ENCODE assay signal across 1 cellular context in the genomic region with DNA sequence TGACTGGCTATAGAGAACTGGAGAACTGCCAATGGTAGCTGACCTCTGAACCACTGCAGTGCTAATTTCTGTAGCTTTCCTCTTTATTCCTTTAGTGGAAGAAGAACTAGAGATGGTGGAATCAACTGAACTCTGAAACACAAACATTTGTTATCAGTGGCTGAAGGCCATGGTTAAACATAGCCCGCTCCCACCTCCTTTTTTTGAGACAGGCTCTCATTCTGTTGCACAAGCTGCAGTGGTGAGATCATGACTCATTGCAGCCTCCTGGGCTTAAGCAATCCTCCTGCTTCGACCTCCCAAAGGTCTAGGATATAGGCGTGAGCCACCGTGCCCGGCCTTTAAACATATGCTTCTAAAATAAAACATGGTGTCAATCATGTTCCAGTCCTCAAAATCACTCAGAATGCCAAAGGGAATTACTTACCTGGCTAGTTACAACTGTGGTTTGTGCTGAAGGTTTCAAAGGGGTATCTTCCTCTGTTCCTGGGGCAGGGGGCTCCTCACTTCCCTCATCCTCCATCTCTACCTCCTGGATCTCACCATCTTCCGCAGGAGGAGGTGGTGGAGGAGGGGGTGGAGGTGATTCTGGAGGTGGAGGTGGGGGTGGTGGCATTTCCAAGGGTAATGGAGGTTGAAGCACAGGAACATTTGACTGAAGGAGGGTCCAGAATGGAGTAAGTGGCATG.
TF ChIP-seq lines count a peak whose summit lies in the region.

No MANE protein-coding gene starts in this region.

TF ChIP-seq in HepG2, 621 proteins besides CTCF, POLR2A, EP300 and RAD21 (continued from another document):
- TF ChIP-seq, protein P1, sequence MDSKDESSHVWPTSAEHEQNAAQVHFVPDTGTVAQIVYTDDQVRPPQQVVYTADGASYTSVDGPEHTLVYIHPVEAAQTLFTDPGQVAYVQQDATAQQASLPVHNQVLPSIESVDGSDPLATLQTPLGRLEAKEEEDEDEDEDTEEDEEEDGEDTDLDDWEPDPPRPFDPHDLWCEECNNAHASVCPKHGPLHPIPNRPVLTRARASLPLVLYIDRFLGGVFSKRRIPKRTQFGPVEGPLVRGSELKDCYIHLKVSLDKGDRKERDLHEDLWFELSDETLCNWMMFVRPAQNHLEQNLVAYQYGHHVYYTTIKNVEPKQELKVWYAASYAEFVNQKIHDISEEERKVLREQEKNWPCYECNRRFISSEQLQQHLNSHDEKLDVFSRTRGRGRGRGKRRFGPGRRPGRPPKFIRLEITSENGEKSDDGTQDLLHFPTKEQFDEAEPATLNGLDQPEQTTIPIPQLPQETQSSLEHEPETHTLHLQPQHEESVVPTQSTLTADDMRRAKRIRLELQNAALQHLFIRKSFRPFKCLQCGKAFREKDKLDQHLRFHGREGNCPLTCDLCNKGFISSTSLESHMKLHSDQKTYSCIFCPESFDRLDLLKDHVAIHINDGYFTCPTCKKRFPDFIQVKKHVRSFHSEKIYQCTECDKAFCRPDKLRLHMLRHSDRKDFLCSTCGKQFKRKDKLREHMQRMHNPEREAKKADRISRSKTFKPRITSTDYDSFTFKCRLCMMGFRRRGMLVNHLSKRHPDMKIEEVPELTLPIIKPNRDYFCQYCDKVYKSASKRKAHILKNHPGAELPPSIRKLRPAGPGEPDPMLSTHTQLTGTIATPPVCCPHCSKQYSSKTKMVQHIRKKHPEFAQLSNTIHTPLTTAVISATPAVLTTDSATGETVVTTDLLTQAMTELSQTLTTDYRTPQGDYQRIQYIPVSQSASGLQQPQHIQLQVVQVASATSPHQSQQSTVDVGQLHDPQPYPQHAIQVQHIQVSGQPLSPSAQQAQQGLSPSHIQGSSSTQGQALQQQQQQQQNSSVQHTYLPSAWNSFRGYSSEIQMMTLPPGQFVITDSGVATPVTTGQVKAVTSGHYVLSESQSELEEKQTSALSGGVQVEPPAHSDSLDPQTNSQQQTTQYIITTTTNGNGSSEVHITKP (CRISPR knock-in tag; IDR thresholded peaks at IDR 0.05; ENCODE audit: low read depth), result no peak
- peak; percentile 13; the same call in 1 of the 2 replicates for TF ChIP-seq ZBTB38 (CRISPR knock-in tag; IDR thresholded peaks at IDR 0.05)
- TF ChIP-seq, protein P2, sequence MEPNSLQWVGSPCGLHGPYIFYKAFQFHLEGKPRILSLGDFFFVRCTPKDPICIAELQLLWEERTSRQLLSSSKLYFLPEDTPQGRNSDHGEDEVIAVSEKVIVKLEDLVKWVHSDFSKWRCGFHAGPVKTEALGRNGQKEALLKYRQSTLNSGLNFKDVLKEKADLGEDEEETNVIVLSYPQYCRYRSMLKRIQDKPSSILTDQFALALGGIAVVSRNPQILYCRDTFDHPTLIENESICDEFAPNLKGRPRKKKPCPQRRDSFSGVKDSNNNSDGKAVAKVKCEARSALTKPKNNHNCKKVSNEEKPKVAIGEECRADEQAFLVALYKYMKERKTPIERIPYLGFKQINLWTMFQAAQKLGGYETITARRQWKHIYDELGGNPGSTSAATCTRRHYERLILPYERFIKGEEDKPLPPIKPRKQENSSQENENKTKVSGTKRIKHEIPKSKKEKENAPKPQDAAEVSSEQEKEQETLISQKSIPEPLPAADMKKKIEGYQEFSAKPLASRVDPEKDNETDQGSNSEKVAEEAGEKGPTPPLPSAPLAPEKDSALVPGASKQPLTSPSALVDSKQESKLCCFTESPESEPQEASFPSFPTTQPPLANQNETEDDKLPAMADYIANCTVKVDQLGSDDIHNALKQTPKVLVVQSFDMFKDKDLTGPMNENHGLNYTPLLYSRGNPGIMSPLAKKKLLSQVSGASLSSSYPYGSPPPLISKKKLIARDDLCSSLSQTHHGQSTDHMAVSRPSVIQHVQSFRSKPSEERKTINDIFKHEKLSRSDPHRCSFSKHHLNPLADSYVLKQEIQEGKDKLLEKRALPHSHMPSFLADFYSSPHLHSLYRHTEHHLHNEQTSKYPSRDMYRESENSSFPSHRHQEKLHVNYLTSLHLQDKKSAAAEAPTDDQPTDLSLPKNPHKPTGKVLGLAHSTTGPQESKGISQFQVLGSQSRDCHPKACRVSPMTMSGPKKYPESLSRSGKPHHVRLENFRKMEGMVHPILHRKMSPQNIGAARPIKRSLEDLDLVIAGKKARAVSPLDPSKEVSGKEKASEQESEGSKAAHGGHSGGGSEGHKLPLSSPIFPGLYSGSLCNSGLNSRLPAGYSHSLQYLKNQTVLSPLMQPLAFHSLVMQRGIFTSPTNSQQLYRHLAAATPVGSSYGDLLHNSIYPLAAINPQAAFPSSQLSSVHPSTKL (CRISPR knock-in tag; IDR thresholded peaks at IDR 0.05), result peak; percentile 95
- TF ChIP-seq SOX13 (IDR thresholded peaks at IDR 0.05), result 0 out of 2 replicates have a peak, but pooled peaks have one; percentile 31
- peak in 1 of 2 experiments; percentile 90; a peak in 2 of 4 replicates for TF ChIP-seq SOX13 (CRISPR knock-in tag; conservative IDR thresholded peaks at IDR 0.05 in 1 of 2, IDR thresholded peaks at IDR 0.05 in 1 of 2)
- TF ChIP-seq XRCC5 (optimal IDR thresholded peaks at IDR 0.05; ENCODE audit: low read length), result peak; percentile 74
- TF ChIP-seq ZNF501 (CRISPR knock-in tag; IDR thresholded peaks at IDR 0.05), result peak; percentile 78
- peak; percentile 66; the same call in 1 of the 2 replicates for TF ChIP-seq KAT7 (CRISPR knock-in tag; IDR thresholded peaks at IDR 0.05; ENCODE audit: borderline replicate concordance)
- no peak; the same call in 1 of the 2 replicates for TF ChIP-seq ZSCAN20 (CRISPR knock-in tag; IDR thresholded peaks at IDR 0.05; ENCODE audit: borderline replicate concordance)
- TF ChIP-seq ZNF33A (CRISPR knock-in tag; IDR thresholded peaks at IDR 0.05; ENCODE audit: borderline replicate concordance), result no peak
- TF ChIP-seq NFYB (CRISPR knock-in tag; IDR thresholded peaks at IDR 0.05), result no peak
- TF ChIP-seq JUNB (CRISPR knock-in tag; IDR thresholded peaks at IDR 0.05; ENCODE audit: borderline replicate concordance), result peak; percentile 97
- TF ChIP-seq HOXA5 (CRISPR knock-in tag; IDR thresholded peaks at IDR 0.05), result peak; percentile 74
- peak; percentile 99 for TF ChIP-seq ZMYM2 (CRISPR knock-in tag; IDR thresholded peaks at IDR 0.05)
- TF ChIP-seq, protein P3, sequence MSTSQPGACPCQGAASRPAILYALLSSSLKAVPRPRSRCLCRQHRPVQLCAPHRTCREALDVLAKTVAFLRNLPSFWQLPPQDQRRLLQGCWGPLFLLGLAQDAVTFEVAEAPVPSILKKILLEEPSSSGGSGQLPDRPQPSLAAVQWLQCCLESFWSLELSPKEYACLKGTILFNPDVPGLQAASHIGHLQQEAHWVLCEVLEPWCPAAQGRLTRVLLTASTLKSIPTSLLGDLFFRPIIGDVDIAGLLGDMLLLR (CRISPR knock-in tag; IDR thresholded peaks at IDR 0.05), result no peak
- peak; percentile 82; the same call in 1 of the 2 replicates for TF ChIP-seq YEATS2 (CRISPR knock-in tag; IDR thresholded peaks at IDR 0.05; ENCODE audit: borderline replicate concordance)
- no peak for TF ChIP-seq HIVEP1 (CRISPR knock-in tag; IDR thresholded peaks at IDR 0.05)
TF ChIP-seq in HepG2: peak in this region for 250.
